In genomic region chr1:27439150-27439549, GRCh38 we compare ENCODE assay signal across 1 cellular context.
TF ChIP-seq lines count a peak whose summit lies in the region.

No MANE protein-coding gene starts in this region.

TF ChIP-seq in GM12878, 131 proteins besides CTCF, POLR2A, EP300 and RAD21:
- TF ChIP-seq PKNOX1 (IDR thresholded peaks at IDR 0.05) (peak; percentile 58), SREBF2 (IDR thresholded peaks at IDR 0.05; ENCODE audit: low read length) (no peak)
